25 cellular contexts compared by ENCODE assay signal in the genomic region with DNA sequence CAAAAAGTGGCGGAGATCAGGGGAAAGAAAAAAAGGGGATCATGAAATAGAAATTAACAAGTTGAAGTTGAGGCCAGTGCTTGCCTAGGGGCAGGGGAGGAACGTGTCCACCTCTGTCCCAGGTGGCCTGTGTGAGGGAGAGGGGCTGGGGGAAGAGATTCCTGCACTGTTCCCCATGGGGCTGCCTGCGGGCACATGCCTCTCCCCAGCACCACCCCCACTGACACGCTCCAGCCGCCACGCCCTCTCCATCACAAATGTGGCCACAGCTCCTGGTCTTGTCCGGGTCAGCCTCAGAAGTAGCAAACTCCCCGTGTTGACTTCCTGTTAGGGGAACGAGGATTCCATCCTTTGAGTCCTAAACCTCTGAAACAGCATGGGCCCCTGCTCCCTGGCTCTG.
DNase-seq lines count a peak whose midpoint lies in the region; ATAC-seq, FAIRE-seq and TF ChIP-seq lines count a peak whose summit lies in the region.
"Had no signal": no experiment of that assay in that cellular context is flagged by ENCODE, and none has a peak within 500 bp of the region (broad histone marks: within the 10 kb centered on the region; RNA-seq: fewer than 3 reads in every experiment).

No MANE protein-coding gene starts in this region.

- no TSS peak for BruUV-seq in Calu3 (replicated peaks; lab: Mats Ljungman, UMichigan)

- no peaks in the 10 kb centered on the region for H3K36me3 Mint-ChIP-seq in Calu3 (ENCODE audit: insufficient read depth, unreplicated experiment)
- H3K36me3 Mint-ChIP-seq: CD4-positive, alpha-beta memory T cell had no signal

- H3K27me3 ChIP-seq in neuronal stem cell (ENCODE audit: control insufficient read depth in 3 of 3, insufficient read depth in 3 of 3, low read depth in 1 of 3, low read length in 3 of 3): no peaks in the 10 kb centered on the region
- H3K27me3 ChIP-seq: BE2C had no signal

- peaks cover 4% of the 10 kb centered on the region for H3K79me1 ChIP-seq in neuronal stem cell (ENCODE audit: low read depth, low read length)

- no peak overlapping the region for H2BK12ac ChIP-seq in neuronal stem cell (ENCODE audit: low read length)

- no peak overlapping the region for H4K91ac ChIP-seq in neuronal stem cell (ENCODE audit: low read depth, low read length, poor library complexity)

- DNase-seq in Right ventricle myocardium inferior (ENCODE audit: missing footprints): peak; percentile 26
- DNase-seq in cardiac septum (ENCODE audit: low spot score): no peak
- DNase-seq in left kidney (ENCODE audit: low read depth, low spot score): peak; percentile 39
- DNase-seq in neuronal stem cell (ENCODE audit: low spot score): no peak
- DNase-seq in activated naive CD4-positive, alpha-beta T cell treated with Interleukin-2 at 50 U/mL for 16 hours: no peak
- DNase-seq in iPS-NIHi11 (ENCODE audit: low spot score): no peak
- DNase-seq in Calu3: no peak
- no peak for DNase-seq in D721Med (ENCODE audit: insufficient read length, low spot score)
- DNase-seq: 8988T; BE2C; CD4-positive, alpha-beta memory T cell; DMS53; EL; GOT3; NCI-H1417 treated with DMSO at 0.1 percent for 48 hours; NCI-H187 treated with DMSO at 0.1 percent for 48 hours; NCI-H226; NCI-H524; NCI-H82; PC-3 had no signal

- no peaks in the 10 kb centered on the region for H3K9me3 Mint-ChIP-seq in Calu3 (ENCODE audit: low read depth, unreplicated experiment)
- H3K9me3 Mint-ChIP-seq: CD4-positive, alpha-beta memory T cell had no signal

- H4K8ac ChIP-seq in neuronal stem cell (ENCODE audit: low read depth, low read length): no peak overlapping the region

- peak overlapping the region; percentile 80 for H2AK5ac ChIP-seq in neuronal stem cell (ENCODE audit: low read depth, low read length)

- H3K18ac ChIP-seq in neuronal stem cell (ENCODE audit: low read length): peak overlapping the region; percentile 93

- H3K4ac ChIP-seq in neuronal stem cell (ENCODE audit: low read length): no peak overlapping the region

- CTCF ChIA-PET in Calu3 (lab: Charles Lee): interaction anchor here (0.6 to 0.8 kb wide), 3 partner anchors 324 to 1408 kb away, joined by 3 to 13 read pairs (median 3); no protein-coding TSS in a partner anchor

- no peak overlapping the region for H3K9ac ChIP-seq in neuronal stem cell (ENCODE audit: low read depth, low read length, poor library complexity)
- H3K9ac ChIP-seq: KMS-11 had no signal

- H2BK5ac ChIP-seq in neuronal stem cell (ENCODE audit: low read length): no peak overlapping the region

- WGBS in neuronal stem cell (ENCODE audit: extremely low coverage in 2 of 2, insufficient read length in 2 of 2, insufficient replicate concordance in 1 of 2), 2 donors: no CpG with 5 or more reads among the region's 9 CpGs

- H3K4me3 ChIP-seq in neuronal stem cell (ENCODE audit: low read length in 2 of 2): no peak overlapping the region

- no peak overlapping the region for H3K27ac Mint-ChIP-seq in Calu3 (ENCODE audit: unreplicated experiment)
- H3K27ac Mint-ChIP-seq: CD4-positive, alpha-beta memory T cell had no signal

- H3K9me3 ChIP-seq in neuronal stem cell (replicated peaks in 1 of 2; ENCODE audit: control insufficient read depth in 2 of 2, insufficient read depth in 1 of 2, low read depth in 1 of 2, low read length in 2 of 2): no peaks in the 10 kb centered on the region
- H3K9me3 ChIP-seq: BE2C had no signal

- H2BK120ac ChIP-seq in neuronal stem cell (ENCODE audit: low read depth, low read length): no peak overlapping the region

- intact Hi-C loops in Right ventricle myocardium inferior (cut with DNase I) (no loop called here), cardiac septum (cut with DNase I) (no loop called here), Calu3 (cut with micrococcal nuclease; ENCODE audit: unreplicated experiment) (no loop called here)

- H3K23ac ChIP-seq in neuronal stem cell (ENCODE audit: low read depth, low read length, poor library complexity): peak overlapping the region; percentile 28

- H3K4me3 Mint-ChIP-seq in Calu3 (ENCODE audit: low read depth, unreplicated experiment): no peak overlapping the region
- H3K4me3 Mint-ChIP-seq: CD4-positive, alpha-beta memory T cell had no signal

- H3K27ac ChIP-seq in neuronal stem cell (replicated peaks; ENCODE audit: low read length): no peak overlapping the region
- H3K27ac ChIP-seq: KMS-11, RWPE1 had no signal

- H3K36me3 ChIP-seq in neuronal stem cell (replicated peaks in 1 of 2; ENCODE audit: control insufficient read depth in 2 of 2, insufficient read depth in 2 of 2, low read length in 2 of 2): peaks cover 0 to 28% of the 10 kb centered on the region in 2 donors
- H3K36me3 ChIP-seq: BE2C had no signal

- H3K27me3 Mint-ChIP-seq in Calu3 (ENCODE audit: unreplicated experiment): no peaks in the 10 kb centered on the region
- H3K27me3 Mint-ChIP-seq: CD4-positive, alpha-beta memory T cell had no signal

- no peak for FAIRE-seq in D721Med (lab: Jason Lieb, UNC)
- FAIRE-seq: GM12891, GM18507 had no signal

- H2AFZ ChIP-seq in neuronal stem cell (ENCODE audit: low read length): no peak overlapping the region

- H3K4me1 ChIP-seq in neuronal stem cell (ENCODE audit: control insufficient read depth in 2 of 2, insufficient read depth in 1 of 2, low read depth in 1 of 2, low read length in 2 of 2): peaks cover 57 to 72% of the 10 kb centered on the region in 2 donors

- H3K14ac ChIP-seq in neuronal stem cell (ENCODE audit: low read length): no peak overlapping the region

- no peak overlapping the region for H2BK15ac ChIP-seq in neuronal stem cell (ENCODE audit: low read length)

- no peak overlapping the region for H3K4me2 ChIP-seq in neuronal stem cell (ENCODE audit: insufficient read depth, low read length, poor library complexity, severe bottlenecking)
- H3K4me2 ChIP-seq: KMS-11 had no signal

- peaks cover 14% of the 10 kb centered on the region for H3K4me1 Mint-ChIP-seq in Calu3 (ENCODE audit: low read depth, unreplicated experiment)
- H3K4me1 Mint-ChIP-seq: CD4-positive, alpha-beta memory T cell had no signal

- no peak for TF ChIP-seq CTCF in Calu3 (IDR thresholded peaks at IDR 0.05; ENCODE audit: unreplicated experiment)
- TF ChIP-seq CTCF in D721Med (IDR thresholded peaks at IDR 0.05; ENCODE audit: insufficient read depth, missing control alignments): no peak

- ATAC-seq in Right ventricle myocardium inferior: no peak
- ATAC-seq: HCT116, PC-3 had no signal

Comparison
In these comparisons a context has a peak if more than half of its experiments do, and no peak if none do; other contexts are left out.
1. DNase-seq: peak in Right ventricle myocardium inferior (single experiment) and left kidney (single experiment); none in cardiac septum (single experiment), neuronal stem cell (single experiment), activated naive CD4-positive, alpha-beta T cell treated with Interleukin-2 at 50 U/mL for 16 hours (single experiment), iPS-NIHi11 (single experiment), Calu3 (single experiment) and D721Med (single experiment).